ENCODE assay signal across 1 cellular context in the genomic region with DNA sequence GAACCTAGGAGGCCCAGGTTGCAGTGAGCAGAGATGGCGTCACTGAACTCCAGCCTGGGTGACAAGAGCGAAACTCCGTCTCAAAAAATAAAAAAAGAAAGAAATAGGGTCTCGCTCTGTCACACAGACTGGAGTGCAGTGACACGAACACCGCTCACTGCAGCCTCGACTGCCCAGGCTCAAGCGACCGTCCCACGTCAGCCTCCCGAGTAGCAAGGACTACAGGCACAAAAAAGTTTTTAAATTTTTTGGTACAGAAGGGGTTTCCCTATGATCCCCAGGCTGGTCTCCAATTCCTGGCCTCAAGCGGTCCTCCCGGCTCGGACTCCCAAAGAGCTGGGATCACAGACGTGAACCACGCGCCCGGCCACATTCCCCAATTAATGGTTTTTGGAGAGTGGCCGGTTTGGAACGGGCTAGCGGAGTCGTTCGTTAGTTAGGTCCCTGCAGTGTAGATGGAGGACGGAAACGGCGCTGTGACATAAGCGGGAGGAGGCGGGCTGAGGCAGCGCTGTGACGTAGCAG.
A peak's percentile ranks its signal among the peaks of the same experiment; 100 is the strongest.
TF ChIP-seq lines count a peak whose summit lies in the region.

No MANE protein-coding gene starts in this region.

TF ChIP-seq in K562, 482 proteins besides CTCF, POLR2A, EP300 and RAD21 (continued from another document):
- TF ChIP-seq, protein P1, sequence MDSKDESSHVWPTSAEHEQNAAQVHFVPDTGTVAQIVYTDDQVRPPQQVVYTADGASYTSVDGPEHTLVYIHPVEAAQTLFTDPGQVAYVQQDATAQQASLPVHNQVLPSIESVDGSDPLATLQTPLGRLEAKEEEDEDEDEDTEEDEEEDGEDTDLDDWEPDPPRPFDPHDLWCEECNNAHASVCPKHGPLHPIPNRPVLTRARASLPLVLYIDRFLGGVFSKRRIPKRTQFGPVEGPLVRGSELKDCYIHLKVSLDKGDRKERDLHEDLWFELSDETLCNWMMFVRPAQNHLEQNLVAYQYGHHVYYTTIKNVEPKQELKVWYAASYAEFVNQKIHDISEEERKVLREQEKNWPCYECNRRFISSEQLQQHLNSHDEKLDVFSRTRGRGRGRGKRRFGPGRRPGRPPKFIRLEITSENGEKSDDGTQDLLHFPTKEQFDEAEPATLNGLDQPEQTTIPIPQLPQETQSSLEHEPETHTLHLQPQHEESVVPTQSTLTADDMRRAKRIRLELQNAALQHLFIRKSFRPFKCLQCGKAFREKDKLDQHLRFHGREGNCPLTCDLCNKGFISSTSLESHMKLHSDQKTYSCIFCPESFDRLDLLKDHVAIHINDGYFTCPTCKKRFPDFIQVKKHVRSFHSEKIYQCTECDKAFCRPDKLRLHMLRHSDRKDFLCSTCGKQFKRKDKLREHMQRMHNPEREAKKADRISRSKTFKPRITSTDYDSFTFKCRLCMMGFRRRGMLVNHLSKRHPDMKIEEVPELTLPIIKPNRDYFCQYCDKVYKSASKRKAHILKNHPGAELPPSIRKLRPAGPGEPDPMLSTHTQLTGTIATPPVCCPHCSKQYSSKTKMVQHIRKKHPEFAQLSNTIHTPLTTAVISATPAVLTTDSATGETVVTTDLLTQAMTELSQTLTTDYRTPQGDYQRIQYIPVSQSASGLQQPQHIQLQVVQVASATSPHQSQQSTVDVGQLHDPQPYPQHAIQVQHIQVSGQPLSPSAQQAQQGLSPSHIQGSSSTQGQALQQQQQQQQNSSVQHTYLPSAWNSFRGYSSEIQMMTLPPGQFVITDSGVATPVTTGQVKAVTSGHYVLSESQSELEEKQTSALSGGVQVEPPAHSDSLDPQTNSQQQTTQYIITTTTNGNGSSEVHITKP (IDR thresholded peaks at IDR 0.05; ENCODE audit: partially characterized antibody) = peak; percentile 29
- TF ChIP-seq SMARCB1 (IDR thresholded peaks at IDR 0.05; ENCODE audit: insufficient read length, low read depth) = no peak
- no peak for TF ChIP-seq DPF2 (IDR thresholded peaks at IDR 0.05)
- TF ChIP-seq SMAD4 (CRISPR knock-in tag; conservative IDR thresholded peaks at IDR 0.05) = no peak
- TF ChIP-seq, protein P2, sequence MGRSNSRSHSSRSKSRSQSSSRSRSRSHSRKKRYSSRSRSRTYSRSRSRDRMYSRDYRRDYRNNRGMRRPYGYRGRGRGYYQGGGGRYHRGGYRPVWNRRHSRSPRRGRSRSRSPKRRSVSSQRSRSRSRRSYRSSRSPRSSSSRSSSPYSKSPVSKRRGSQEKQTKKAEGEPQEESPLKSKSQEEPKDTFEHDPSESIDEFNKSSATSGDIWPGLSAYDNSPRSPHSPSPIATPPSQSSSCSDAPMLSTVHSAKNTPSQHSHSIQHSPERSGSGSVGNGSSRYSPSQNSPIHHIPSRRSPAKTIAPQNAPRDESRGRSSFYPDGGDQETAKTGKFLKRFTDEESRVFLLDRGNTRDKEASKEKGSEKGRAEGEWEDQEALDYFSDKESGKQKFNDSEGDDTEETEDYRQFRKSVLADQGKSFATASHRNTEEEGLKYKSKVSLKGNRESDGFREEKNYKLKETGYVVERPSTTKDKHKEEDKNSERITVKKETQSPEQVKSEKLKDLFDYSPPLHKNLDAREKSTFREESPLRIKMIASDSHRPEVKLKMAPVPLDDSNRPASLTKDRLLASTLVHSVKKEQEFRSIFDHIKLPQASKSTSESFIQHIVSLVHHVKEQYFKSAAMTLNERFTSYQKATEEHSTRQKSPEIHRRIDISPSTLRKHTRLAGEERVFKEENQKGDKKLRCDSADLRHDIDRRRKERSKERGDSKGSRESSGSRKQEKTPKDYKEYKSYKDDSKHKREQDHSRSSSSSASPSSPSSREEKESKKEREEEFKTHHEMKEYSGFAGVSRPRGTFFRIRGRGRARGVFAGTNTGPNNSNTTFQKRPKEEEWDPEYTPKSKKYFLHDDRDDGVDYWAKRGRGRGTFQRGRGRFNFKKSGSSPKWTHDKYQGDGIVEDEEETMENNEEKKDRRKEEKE (IDR thresholded peaks at IDR 0.05; ENCODE audit: borderline replicate concordance in 1 of 2, control insufficient read depth in 1 of 2, low read depth in 2 of 2, low read length in 1 of 2) = no peak
- TF ChIP-seq FOSL1 (tag; conservative IDR thresholded peaks at IDR 0.05) = no peak
- no peak for TF ChIP-seq SMAD2 (IDR thresholded peaks at IDR 0.05; ENCODE audit: low read depth, low read length)
- no peak for TF ChIP-seq ILK (tag; IDR thresholded peaks at IDR 0.05; ENCODE audit: borderline replicate concordance, low read depth)
- TF ChIP-seq ZBTB7A (IDR thresholded peaks at IDR 0.05; ENCODE audit: borderline replicate concordance, control insufficient read depth, low read depth, low read length) = no peak
- no peak for TF ChIP-seq KDM5B (IDR thresholded peaks at IDR 0.05; ENCODE audit: insufficient replicate concordance, low read depth, low read length)
- no peak for TF ChIP-seq NCOR1 (IDR thresholded peaks at IDR 0.05)
- no peak for TF ChIP-seq ZEB2 (IDR thresholded peaks at IDR 0.05)
- TF ChIP-seq ZNF655 (CRISPR knock-in tag; IDR thresholded peaks at IDR 0.05) = no peak
- 0 out of 4 replicates have a peak, but pooled peaks of 1 of the 2 experiments have one; percentile 10 for TF ChIP-seq TRIM24 (IDR thresholded peaks at IDR 0.05)
- TF ChIP-seq ZKSCAN8 (CRISPR knock-in tag; IDR thresholded peaks at IDR 0.05) = no peak
- TF ChIP-seq ZNF274 (IDR thresholded peaks at IDR 0.05; ENCODE audit: borderline replicate concordance, low read depth, low read length) = no peak
- TF ChIP-seq STAG1 (CRISPR knock-in tag; IDR thresholded peaks at IDR 0.05; ENCODE audit: borderline replicate concordance) = no peak
- no peak for TF ChIP-seq PPARD (CRISPR knock-in tag; IDR thresholded peaks at IDR 0.05)
- TF ChIP-seq, protein P3, sequence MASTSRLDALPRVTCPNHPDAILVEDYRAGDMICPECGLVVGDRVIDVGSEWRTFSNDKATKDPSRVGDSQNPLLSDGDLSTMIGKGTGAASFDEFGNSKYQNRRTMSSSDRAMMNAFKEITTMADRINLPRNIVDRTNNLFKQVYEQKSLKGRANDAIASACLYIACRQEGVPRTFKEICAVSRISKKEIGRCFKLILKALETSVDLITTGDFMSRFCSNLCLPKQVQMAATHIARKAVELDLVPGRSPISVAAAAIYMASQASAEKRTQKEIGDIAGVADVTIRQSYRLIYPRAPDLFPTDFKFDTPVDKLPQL (IDR thresholded peaks at IDR 0.05; ENCODE audit: extremely low read depth, insufficient read length) = no peak
- TF ChIP-seq, protein P4, sequence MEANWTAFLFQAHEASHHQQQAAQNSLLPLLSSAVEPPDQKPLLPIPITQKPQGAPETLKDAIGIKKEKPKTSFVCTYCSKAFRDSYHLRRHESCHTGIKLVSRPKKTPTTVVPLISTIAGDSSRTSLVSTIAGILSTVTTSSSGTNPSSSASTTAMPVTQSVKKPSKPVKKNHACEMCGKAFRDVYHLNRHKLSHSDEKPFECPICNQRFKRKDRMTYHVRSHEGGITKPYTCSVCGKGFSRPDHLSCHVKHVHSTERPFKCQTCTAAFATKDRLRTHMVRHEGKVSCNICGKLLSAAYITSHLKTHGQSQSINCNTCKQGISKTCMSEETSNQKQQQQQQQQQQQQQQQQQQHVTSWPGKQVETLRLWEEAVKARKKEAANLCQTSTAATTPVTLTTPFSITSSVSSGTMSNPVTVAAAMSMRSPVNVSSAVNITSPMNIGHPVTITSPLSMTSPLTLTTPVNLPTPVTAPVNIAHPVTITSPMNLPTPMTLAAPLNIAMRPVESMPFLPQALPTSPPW (CRISPR knock-in tag; IDR thresholded peaks at IDR 0.05) = no peak
- TF ChIP-seq, protein P5, sequence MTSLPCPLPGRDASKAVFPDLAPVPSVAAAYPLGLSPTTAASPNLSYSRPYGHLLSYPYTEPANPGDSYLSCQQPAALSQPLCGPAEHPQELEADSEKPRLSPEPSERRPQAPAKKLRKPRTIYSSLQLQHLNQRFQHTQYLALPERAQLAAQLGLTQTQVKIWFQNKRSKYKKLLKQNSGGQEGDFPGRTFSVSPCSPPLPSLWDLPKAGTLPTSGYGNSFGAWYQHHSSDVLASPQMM (CRISPR knock-in tag; IDR thresholded peaks at IDR 0.05) = no peak
- no peak for TF ChIP-seq STAT5A (IDR thresholded peaks at IDR 0.05; ENCODE audit: borderline replicate concordance, low read length)
- no peak for TF ChIP-seq KDM1A (IDR thresholded peaks at IDR 0.05)
- TF ChIP-seq ZNF780A (CRISPR knock-in tag; IDR thresholded peaks at IDR 0.05) = no peak
- no peak for TF ChIP-seq BMI1 (IDR thresholded peaks at IDR 0.05; ENCODE audit: low read length)
